27 cellular contexts compared by ENCODE assay signal in genomic region chr4:57491388-57491787, GRCh38.
"Had no signal": no experiment of that assay in that cellular context is flagged by ENCODE, and none has a peak within 500 bp of the region (broad histone marks: within the 10 kb centered on the region; RNA-seq: fewer than 3 reads in every experiment).

No MANE protein-coding gene starts in this region.

- H3K27ac ChIP-seq: brain microvascular endothelial cell, colonic mucosa, foreskin keratinocyte, gastrocnemius medialis, WERI-Rb-1 had no signal

- H3K4me1 ChIP-seq: colonic mucosa, foreskin keratinocyte, gastrocnemius medialis had no signal

- H3K27me3 ChIP-seq: brain microvascular endothelial cell, colonic mucosa, foreskin keratinocyte, gastrocnemius medialis had no signal

- H3K4me3 ChIP-seq: colonic mucosa, gastrocnemius medialis had no signal

- H3K9me3 ChIP-seq: colonic mucosa, gastrocnemius medialis had no signal

- FAIRE-seq: astrocyte had no signal

- H3K36me3 ChIP-seq: brain microvascular endothelial cell, colonic mucosa, gastrocnemius medialis, WERI-Rb-1 had no signal

- DNase-seq: activated B cell treated with CpG ODN at 0.5 μM for 24 hours; activated CD4-positive, alpha-beta T cell treated with anti-CD3 and anti-CD28 coated beads for 48 hours; activated CD4-positive, alpha-beta T cell treated with anti-CD3 and anti-CD28 coated beads, Interleukin-2, amount 50 U/mL, for 1 hour; activated CD4-positive, alpha-beta T cell treated with anti-CD3 and anti-CD28 coated beads, Interleukin-2, amount 50 U/mL, for 48 hours; activated CD8-positive, alpha-beta memory T cell treated with anti-CD3 and anti-CD28 coated beads for 24 hours; activated CD8-positive, alpha-beta T cell treated with anti-CD3 and anti-CD28 coated beads for 36 hours; activated effector memory CD4-positive, alpha-beta T cell treated with Interleukin-2 at 50 U/mL for 16 hours; activated gamma-delta T cell treated with Interleukin-2 at 50 U/mL for 16 hours; activated naive CD4-positive, alpha-beta T cell treated with anti-CD3 and anti-CD28 coated beads, Interleukin-2, amount 50 U/mL, for 16 hours; activated naive CD4-positive, alpha-beta T cell treated with Interleukin-2 at 50 U/mL for 16 hours; activated T-cell treated with anti-CD3 and anti-CD28 coated beads, Interleukin-2, amount 50 U/mL, for 4 hours; amniotic stem cell; central memory CD4-positive, alpha-beta T cell; cerebellar nuclear complex; colonic mucosa; effector CD8-positive, alpha-beta T cell; foreskin keratinocyte; gastrocnemius medialis; glutamatergic neuron; SW 1271; T-cell; T1000; WERI-Rb-1 had no signal

- ATAC-seq: activated CD4-positive, CD25-positive, alpha-beta regulatory T cell treated with anti-CD3 and anti-CD28 coated beads, Interleukin-2, amount 50 U/mL, for 24 hours; activated CD8-positive, alpha-beta T cell treated with anti-CD3 and anti-CD28 coated beads for 36 hours; activated T-cell treated with anti-CD3 and anti-CD28 coated beads, Interleukin-2, amount 50 U/mL, for 4 hours; activated T-helper 17 cell treated with anti-CD3 and anti-CD28 coated beads, Interleukin-2, amount 50 U/mL, for 72 hours; foreskin keratinocyte; gastrocnemius medialis; T-cell had no signal
